ENCODE assay signal across 9 cellular contexts in genomic region chr2:78979380-78980238, GRCh38. TPM values are rescaled to one million over a fixed set of nuclear protein-coding genes. Genes with fewer than 3 reads are reported as not detected.
DNase-seq lines count a peak whose midpoint lies in the region; ATAC-seq and TF ChIP-seq lines count a peak whose summit lies in the region.
"Had no signal": no experiment of that assay in that cellular context is flagged by ENCODE, and none has a peak within 500 bp of the region (broad histone marks: within the 10 kb centered on the region; RNA-seq: fewer than 3 reads in every experiment).

No MANE protein-coding gene starts in this region.

- no peak overlapping the region for H3K27ac ChIP-seq in colonic mucosa
- H3K27ac ChIP-seq in neural progenitor cell = no peak overlapping the region

- H3K27ac Mint-ChIP-seq in neural progenitor cell = no peak overlapping the region

- peaks cover 20% of the 10 kb centered on the region for H3F3A ChIP-seq in neural progenitor cell (ENCODE audit: low read depth)

- TF ChIP-seq CTCF in colonic mucosa (IDR thresholded peaks at IDR 0.05) (peak; percentile 49), neural progenitor cell (IDR thresholded peaks at IDR 0.05) (peak; percentile 98)

- H3K4me1 ChIP-seq in colonic mucosa = no peaks in the 10 kb centered on the region
- peaks cover 17% of the 10 kb centered on the region for H3K4me1 ChIP-seq in neural progenitor cell

- no peaks in the 10 kb centered on the region for H3K79me2 ChIP-seq in neural progenitor cell (ENCODE audit: low read depth)

- no peaks in the 10 kb centered on the region for H3K9me3 Mint-ChIP-seq in neural progenitor cell

- peaks cover 16% of the 10 kb centered on the region for H3K4me1 Mint-ChIP-seq in neural progenitor cell

- no peak overlapping the region for H2AFZ ChIP-seq in neural progenitor cell (replicated peaks)

- DNase-seq in left cardiac atrium (peak; percentile 26), Right ventricle myocardium inferior (ENCODE audit: missing footprints) (no peak), NCI-H82 treated with DMSO at 0.1 percent for 48 hours (lab: John Stamatoyannopoulos, UW; ENCODE audit: unreplicated experiment) (peak; percentile 49), colonic mucosa (peak; percentile 30), neural progenitor cell (ENCODE audit: low spot score) (peak; percentile 86), sciatic nerve (ENCODE audit: low spot score) (no peak), AG08396 (ENCODE audit: low spot score) (no peak)

- ATAC-seq in left cardiac atrium (no peak), Right ventricle myocardium inferior (no peak), HG02943 (IDR thresholded peaks at IDR 0.05; ENCODE audit: low read depth, unreplicated experiment) (peak; percentile 44), sciatic nerve (no peak)

- no peak overlapping the region for H3K4me2 ChIP-seq in neural progenitor cell

- H3K36me3 Mint-ChIP-seq in neural progenitor cell = no peaks in the 10 kb centered on the region

- H3K36me3 ChIP-seq in colonic mucosa (no peaks in the 10 kb centered on the region), neural progenitor cell (no peaks in the 10 kb centered on the region)

- H3K27me3 Mint-ChIP-seq in neural progenitor cell (ENCODE audit: insufficient read depth, low read depth) = no peaks in the 10 kb centered on the region

- H3K4me3 ChIP-seq in colonic mucosa = no peak overlapping the region
- no peak overlapping the region for H3K4me3 ChIP-seq in neural progenitor cell

- H3K9ac ChIP-seq in colonic mucosa (ENCODE audit: low read depth in 2 of 2, low read length in 2 of 2) (no peak overlapping the region), neural progenitor cell (no peak overlapping the region)

- H3K27me3 ChIP-seq in colonic mucosa = no peaks in the 10 kb centered on the region
- H3K27me3 ChIP-seq in neural progenitor cell = no peaks in the 10 kb centered on the region

- H3K9me3 ChIP-seq in colonic mucosa = no peaks in the 10 kb centered on the region
- no peaks in the 10 kb centered on the region for H3K9me3 ChIP-seq in neural progenitor cell (ENCODE audit: low read depth)

- H4K20me1 ChIP-seq in neural progenitor cell (ENCODE audit: low read depth) = no peaks in the 10 kb centered on the region

- intact Hi-C loops in left cardiac atrium (cut with DNase I) = no loop called here
- intact Hi-C loops in Right ventricle myocardium inferior (cut with DNase I) = no loop called here
- intact Hi-C loops in colonic mucosa (cut with DNase I) = no loop called here
- intact Hi-C loops in sciatic nerve (cut with DNase I) = no loop called here

- H3K4me3 Mint-ChIP-seq in neural progenitor cell = no peak overlapping the region

RNA-seq across cellular contexts. Expression of gene REG3G, which starts 45.9 kb away (rescaled TPM):
- total RNA-seq in left cardiac atrium (not detected), Right ventricle myocardium inferior (not detected), colonic mucosa (1 to 10 TPM in 1 of 2 donors, not detected in 1; 1.1 TPM), neural progenitor cell (ENCODE audit: low replicate concordance) (not detected in 2 replicates), sciatic nerve (not detected)
- total RNA-seq: subcutaneous adipose tissue had no signal

Comparison
In these comparisons a context has a peak if more than half of its experiments do, and no peak if none do; other contexts are left out.
1. DNase-seq: peak in left cardiac atrium (single experiment), NCI-H82 treated with DMSO at 0.1 percent for 48 hours (single experiment), colonic mucosa (single experiment) and neural progenitor cell (single experiment); none in Right ventricle myocardium inferior (single experiment), sciatic nerve (single experiment) and AG08396 (single experiment).